ENCODE assay signal across 21 cellular contexts in the genomic region with DNA sequence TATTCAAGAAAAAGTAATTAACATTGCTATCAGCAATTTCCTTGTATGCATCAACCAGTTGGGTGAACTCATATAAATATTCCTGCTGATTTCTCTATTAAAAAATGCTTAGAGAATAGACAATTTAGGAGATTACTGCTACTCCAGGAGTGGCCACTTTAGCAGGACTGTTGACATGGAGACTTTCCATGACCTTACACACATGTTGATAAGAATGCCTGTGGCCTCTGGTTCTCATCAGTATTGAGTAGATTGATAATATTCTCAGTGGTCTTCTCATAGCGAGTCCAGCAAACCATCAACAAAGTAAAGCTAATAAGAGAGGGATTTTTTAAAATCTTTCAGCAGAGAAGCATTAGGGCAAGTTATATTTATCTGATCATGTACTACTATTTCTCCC.
DNase-seq lines count a peak whose midpoint lies in the region; ATAC-seq and TF ChIP-seq lines count a peak whose summit lies in the region.
"Had no signal": no experiment of that assay in that cellular context is flagged by ENCODE, and none has a peak within 500 bp of the region (broad histone marks: within the 10 kb centered on the region; RNA-seq: fewer than 3 reads in every experiment).

No MANE protein-coding gene starts in this region.

- TF ChIP-seq CTCF in Caco-2 (IDR thresholded peaks at IDR 0.05; ENCODE audit: insufficient read depth in 1 of 2, low read depth in 1 of 2, low read length in 1 of 2, severe bottlenecking in 1 of 2, unreplicated experiment in 1 of 2): no peak
- TF ChIP-seq CTCF in spleen (IDR thresholded peaks at IDR 0.05 in 8 of 11, conservative IDR thresholded peaks at IDR 0.05 in 3 of 11): no peak

- no peaks in the 10 kb centered on the region for H3K9me3 ChIP-seq in Caco-2
- no peaks in the 10 kb centered on the region for H3K9me3 ChIP-seq in SK-N-MC (ENCODE audit: low read depth, low read length)
- no peaks in the 10 kb centered on the region for H3K9me3 ChIP-seq in esophagus (ENCODE audit: control insufficient read depth in 2 of 2, insufficient read depth in 1 of 2, low read depth in 1 of 2, low read length in 1 of 2)
- no peaks in the 10 kb centered on the region for H3K9me3 ChIP-seq in spleen

- no peaks in the 10 kb centered on the region for H3K27me3 Mint-ChIP-seq in Caco-2 (ENCODE audit: insufficient read depth, unreplicated experiment)
- H3K27me3 Mint-ChIP-seq in stimulated activated naive CD8-positive, alpha-beta T cell treated with anti-CD3 and anti-CD28 coated beads, Interleukin-15, amount 100 ng/mL, for 72 hours: peaks cover 45% of the 10 kb centered on the region
- H3K27me3 Mint-ChIP-seq: activated naive CD4-positive, alpha-beta T cell treated with anti-CD3 and anti-CD28 coated beads, Interleukin-2, amount 10 ng/mL, durations not matched to agents 7 days and 5 days had no signal

- no peak overlapping the region for H3K9ac ChIP-seq in SK-N-MC (ENCODE audit: insufficient read length)
- H3K9ac ChIP-seq: KMS-11 had no signal

- H3K9me3 Mint-ChIP-seq in Caco-2 (ENCODE audit: unreplicated experiment): no peaks in the 10 kb centered on the region
- H3K9me3 Mint-ChIP-seq in stimulated activated naive CD8-positive, alpha-beta T cell treated with anti-CD3 and anti-CD28 coated beads, Interleukin-15, amount 100 ng/mL, for 72 hours: no peaks in the 10 kb centered on the region
- H3K9me3 Mint-ChIP-seq: activated naive CD4-positive, alpha-beta T cell treated with anti-CD3 and anti-CD28 coated beads, Interleukin-2, amount 10 ng/mL, durations not matched to agents 7 days and 5 days; CD8-positive, alpha-beta T cell had no signal

- DNase-seq in Caco-2: no peak
- DNase-seq in SK-N-MC (ENCODE audit: low read depth, low spot score): no peak
- DNase-seq in spleen: no peak
- no peak for DNase-seq in cortex of kidney (lab: John Stamatoyannopoulos, UW)
- DNase-seq in NOMO-1 treated with DMSO at 0.1 percent for 48 hours (lab: John Stamatoyannopoulos, UW; ENCODE audit: unreplicated experiment): no peak
- no peak for DNase-seq in stimulated activated naive CD8-positive, alpha-beta T cell treated with anti-CD3 and anti-CD28 coated beads, Interleukin-15, amount 100 ng/mL, for 72 hours
- DNase-seq: activated CD8-positive, alpha-beta memory T cell treated with anti-CD3 and anti-CD28 coated beads for 24 hours; activated naive CD4-positive, alpha-beta T cell treated with anti-CD3 and anti-CD28 coated beads, Interleukin-2, amount 10 ng/mL, durations not matched to agents 7 days and 5 days; activated T-cell treated with anti-CD3 and anti-CD28 coated beads, Interleukin-2, amount 50 U/mL, for 48 hours; CD8-positive, alpha-beta T cell; DMS79 treated with DMSO at 0.1 percent for 48 hours; effector CD8-positive, alpha-beta T cell; glutamatergic neuron; H7; left cardiac atrium; midbrain; NCI-H2029 treated with DMSO at 0.1 percent for 48 hours; substantia nigra had no signal

- intact Hi-C loops in Caco-2 (cut with micrococcal nuclease; ENCODE audit: unreplicated experiment) (no loop called here), spleen (cut with DNase I; ENCODE audit: low total_unique reads) (no loop called here)

- H3K27me3 ChIP-seq in Caco-2 (replicated peaks; ENCODE audit: control insufficient read depth, insufficient read depth, low read length): no peaks in the 10 kb centered on the region
- no peaks in the 10 kb centered on the region for H3K27me3 ChIP-seq in esophagus (ENCODE audit: control insufficient read depth in 1 of 2, insufficient read depth in 2 of 2, low read length in 2 of 2)
- no peaks in the 10 kb centered on the region for H3K27me3 ChIP-seq in spleen (replicated peaks in 1 of 7)

- peaks cover 35% of the 10 kb centered on the region for H3K4me1 Mint-ChIP-seq in Caco-2 (ENCODE audit: low read depth, unreplicated experiment)
- H3K4me1 Mint-ChIP-seq in stimulated activated naive CD8-positive, alpha-beta T cell treated with anti-CD3 and anti-CD28 coated beads, Interleukin-15, amount 100 ng/mL, for 72 hours: no peaks in the 10 kb centered on the region
- H3K4me1 Mint-ChIP-seq: activated naive CD4-positive, alpha-beta T cell treated with anti-CD3 and anti-CD28 coated beads, Interleukin-2, amount 10 ng/mL, durations not matched to agents 7 days and 5 days had no signal

- H3K36me3 Mint-ChIP-seq in Caco-2 (ENCODE audit: insufficient read depth, unreplicated experiment): no peaks in the 10 kb centered on the region
- H3K36me3 Mint-ChIP-seq: activated naive CD4-positive, alpha-beta T cell treated with anti-CD3 and anti-CD28 coated beads, Interleukin-2, amount 10 ng/mL, durations not matched to agents 7 days and 5 days; CD8-positive, alpha-beta T cell had no signal

- CTCF ChIA-PET in Caco-2 (lab: Charles Lee): no interaction called here

- H3K27ac ChIP-seq in SK-N-MC: peak overlapping the region; percentile 60
- H3K27ac ChIP-seq in esophagus (ENCODE audit: low read depth in 2 of 2, low read length in 1 of 2): peak overlapping the region; percentile 50 to 64
- peak overlapping the region in 5 of 8 donors; percentile 3 to 71 (median 64) for H3K27ac ChIP-seq in spleen
- H3K27ac ChIP-seq: KMS-11 had no signal

- TF ChIP-seq POLR2A in spleen (IDR thresholded peaks at IDR 0.05): no peak

- H3K27ac Mint-ChIP-seq in Caco-2 (ENCODE audit: unreplicated experiment): peak overlapping the region; percentile 55
- H3K27ac Mint-ChIP-seq in stimulated activated naive CD8-positive, alpha-beta T cell treated with anti-CD3 and anti-CD28 coated beads, Interleukin-15, amount 100 ng/mL, for 72 hours: no peak overlapping the region
- H3K27ac Mint-ChIP-seq: activated naive CD4-positive, alpha-beta T cell treated with anti-CD3 and anti-CD28 coated beads, Interleukin-2, amount 10 ng/mL, durations not matched to agents 7 days and 5 days; CD8-positive, alpha-beta T cell had no signal

- POLR2A ChIA-PET in Caco-2 (lab: Charles Lee): no interaction called here

- H3K4me1 ChIP-seq in Caco-2 (peaks cover 31% of the 10 kb centered on the region), esophagus (ENCODE audit: control insufficient read depth in 2 of 2, insufficient read depth in 2 of 2, low read length in 1 of 2) (peaks cover 0 to 11% of the 10 kb centered on the region in 2 donors), spleen (peaks cover 0 to 54% (median 22%) of the 10 kb centered on the region in 6 donors)

- H3K4me3 Mint-ChIP-seq in Caco-2 (ENCODE audit: unreplicated experiment): no peak overlapping the region
- H3K4me3 Mint-ChIP-seq in stimulated activated naive CD8-positive, alpha-beta T cell treated with anti-CD3 and anti-CD28 coated beads, Interleukin-15, amount 100 ng/mL, for 72 hours: no peak overlapping the region
- H3K4me3 Mint-ChIP-seq: activated naive CD4-positive, alpha-beta T cell treated with anti-CD3 and anti-CD28 coated beads, Interleukin-2, amount 10 ng/mL, durations not matched to agents 7 days and 5 days; CD8-positive, alpha-beta T cell had no signal

- WGBS in esophagus, 2 donors: 55 to 67% methylated on average over 1 of the region's 1 CpG
- WGBS in spleen, 5 donors: 79 to 97% (median 90%) methylated on average over 1 of the region's 1 CpG

- no TSS peak for BruUV-seq in Caco-2 (replicated peaks; lab: Mats Ljungman, UMichigan)

- H3K36me3 ChIP-seq in Caco-2 (ENCODE audit: control insufficient read depth, insufficient read depth, low read length) (no peaks in the 10 kb centered on the region), SK-N-MC (ENCODE audit: insufficient read depth, low read length) (no peaks in the 10 kb centered on the region), esophagus (ENCODE audit: control insufficient read depth in 2 of 2, insufficient read depth in 2 of 2, low read length in 1 of 2) (no peaks in the 10 kb centered on the region), spleen (no peaks in the 10 kb centered on the region)

- ATAC-seq in stimulated activated naive CD8-positive, alpha-beta T cell treated with anti-CD3 and anti-CD28 coated beads, Interleukin-15, amount 100 ng/mL, for 72 hours: no peak
- ATAC-seq in GM18867 (IDR thresholded peaks at IDR 0.05; ENCODE audit: unreplicated experiment): no peak
- ATAC-seq: CD8-positive, alpha-beta T cell; left cardiac atrium had no signal

- H3K4me3 ChIP-seq in Caco-2 (ENCODE audit: low read depth, low read length): no peak overlapping the region
- peak overlapping the region; percentile 65 for H3K4me3 ChIP-seq in SK-N-MC
- peak overlapping the region in 1 of 2 donors; percentile 37 for H3K4me3 ChIP-seq in esophagus (ENCODE audit: low read depth in 1 of 2, low read length in 2 of 2)
- peak overlapping the region in 2 of 8 donors; percentile 1 to 47 for H3K4me3 ChIP-seq in spleen
